ENCODE assay signal across 9 cellular contexts in genomic region chr12:71551529-71551928, GRCh38.
DNase-seq lines count a peak whose midpoint lies in the region; ATAC-seq and TF ChIP-seq lines count a peak whose summit lies in the region.
"Had no signal": no experiment of that assay in that cellular context is flagged by ENCODE, and none has a peak within 500 bp of the region (broad histone marks: within the 10 kb centered on the region; RNA-seq: fewer than 3 reads in every experiment).

No MANE protein-coding gene starts in this region.

- peaks cover 5% of the 10 kb centered on the region for H3K4me1 ChIP-seq in Loucy (ENCODE audit: insufficient read depth, low read length, poor library complexity, severe bottlenecking)

- H3K27me3 ChIP-seq in Loucy (ENCODE audit: insufficient read depth, low read length, poor library complexity, severe bottlenecking), result no peaks in the 10 kb centered on the region

- no peaks in the 10 kb centered on the region for H3F3A ChIP-seq in Loucy (ENCODE audit: low read depth)

- no peak overlapping the region for H3K4me2 ChIP-seq in Loucy (ENCODE audit: low read depth, low read length, poor library complexity, severe bottlenecking)

- no peak overlapping the region for H3K9ac ChIP-seq in Loucy (ENCODE audit: low read depth, low read length, poor library complexity, severe bottlenecking)

- DNase-seq in EL (peak; percentile 24), T47D (ENCODE audit: low read depth in 1 of 2, low spot score in 1 of 2) (peak; percentile 24 to 51), non-pigmented ciliary epithelial cell (ENCODE audit: low read depth) (peak; percentile 4), NK-92 (lab: John Stamatoyannopoulos, UW; ENCODE audit: unreplicated experiment) (no peak)
- DNase-seq: activated naive CD4-positive, alpha-beta T cell treated with Interleukin-2 at 50 U/mL for 16 hours had no signal

- ATAC-seq in GM21619 (IDR thresholded peaks at IDR 0.05; ENCODE audit: unreplicated experiment), result no peak
- no peak for ATAC-seq in esophagus mucosa
- no peak for ATAC-seq in GM21360 (IDR thresholded peaks at IDR 0.05; ENCODE audit: unreplicated experiment)

- TF ChIP-seq CTCF in Loucy (conservative IDR thresholded peaks at IDR 0.05; ENCODE audit: low read length), result peak; percentile 89

- in situ Hi-C loops in T47D (cut with HindIII; ENCODE audit: low pct_unique_long_range_greater_than_20kb, low sequenced_read_pairs), result no loop called here

- no peak overlapping the region; the same call in 1 of the 2 replicates for H2AFZ ChIP-seq in Loucy (ENCODE audit: low read length)

- H3K4me3 ChIP-seq in Loucy (ENCODE audit: low read length, poor library complexity, severe bottlenecking), result no peak overlapping the region

- H3K9me2 ChIP-seq in Loucy (replicated peaks; ENCODE audit: low read depth, low read length), result no peaks in the 10 kb centered on the region

- H3K9me3 ChIP-seq in Loucy (ENCODE audit: insufficient read depth, low read depth, low read length), result no peaks in the 10 kb centered on the region

- H3K79me2 ChIP-seq in Loucy (ENCODE audit: insufficient read depth, low read length), result no peaks in the 10 kb centered on the region

- no peaks in the 10 kb centered on the region for H4K20me1 ChIP-seq in Loucy (ENCODE audit: insufficient read depth, low read length, poor library complexity, severe bottlenecking)

- no peaks in the 10 kb centered on the region for H3K36me3 ChIP-seq in Loucy (ENCODE audit: insufficient read depth, low read length)
